ENCODE assay signal across 2 cellular contexts in genomic region chr3:13215940-13216546, GRCh38.
A peak's percentile ranks its signal among the peaks of the same experiment; 100 is the strongest.
TF ChIP-seq lines count a peak whose summit lies in the region.

No MANE protein-coding gene starts in this region.

TF ChIP-seq in Ishikawa, 13 proteins besides CTCF, POLR2A, EP300 and RAD21 (continued from another document):
- no peak for TF ChIP-seq CREB1 (IDR thresholded peaks at IDR 0.05; ENCODE audit: low read depth)
- TF ChIP-seq USF1 (IDR thresholded peaks at IDR 0.05) = no peak
- peak; percentile 90 for TF ChIP-seq NFIC (IDR thresholded peaks at IDR 0.05)
- TF ChIP-seq, protein P1, sequence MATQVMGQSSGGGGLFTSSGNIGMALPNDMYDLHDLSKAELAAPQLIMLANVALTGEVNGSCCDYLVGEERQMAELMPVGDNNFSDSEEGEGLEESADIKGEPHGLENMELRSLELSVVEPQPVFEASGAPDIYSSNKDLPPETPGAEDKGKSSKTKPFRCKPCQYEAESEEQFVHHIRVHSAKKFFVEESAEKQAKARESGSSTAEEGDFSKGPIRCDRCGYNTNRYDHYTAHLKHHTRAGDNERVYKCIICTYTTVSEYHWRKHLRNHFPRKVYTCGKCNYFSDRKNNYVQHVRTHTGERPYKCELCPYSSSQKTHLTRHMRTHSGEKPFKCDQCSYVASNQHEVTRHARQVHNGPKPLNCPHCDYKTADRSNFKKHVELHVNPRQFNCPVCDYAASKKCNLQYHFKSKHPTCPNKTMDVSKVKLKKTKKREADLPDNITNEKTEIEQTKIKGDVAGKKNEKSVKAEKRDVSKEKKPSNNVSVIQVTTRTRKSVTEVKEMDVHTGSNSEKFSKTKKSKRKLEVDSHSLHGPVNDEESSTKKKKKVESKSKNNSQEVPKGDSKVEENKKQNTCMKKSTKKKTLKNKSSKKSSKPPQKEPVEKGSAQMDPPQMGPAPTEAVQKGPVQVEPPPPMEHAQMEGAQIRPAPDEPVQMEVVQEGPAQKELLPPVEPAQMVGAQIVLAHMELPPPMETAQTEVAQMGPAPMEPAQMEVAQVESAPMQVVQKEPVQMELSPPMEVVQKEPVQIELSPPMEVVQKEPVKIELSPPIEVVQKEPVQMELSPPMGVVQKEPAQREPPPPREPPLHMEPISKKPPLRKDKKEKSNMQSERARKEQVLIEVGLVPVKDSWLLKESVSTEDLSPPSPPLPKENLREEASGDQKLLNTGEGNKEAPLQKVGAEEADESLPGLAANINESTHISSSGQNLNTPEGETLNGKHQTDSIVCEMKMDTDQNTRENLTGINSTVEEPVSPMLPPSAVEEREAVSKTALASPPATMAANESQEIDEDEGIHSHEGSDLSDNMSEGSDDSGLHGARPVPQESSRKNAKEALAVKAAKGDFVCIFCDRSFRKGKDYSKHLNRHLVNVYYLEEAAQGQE (IDR thresholded peaks at IDR 0.05; ENCODE audit: low read depth) = peak; percentile 68
- TF ChIP-seq YY1 (IDR thresholded peaks at IDR 0.05; ENCODE audit: low read depth) = no peak
- TF ChIP-seq TCF12 (IDR thresholded peaks at IDR 0.05; ENCODE audit: low read depth) = peak; percentile 93

TF ChIP-seq in K562, 482 proteins besides CTCF, POLR2A, EP300 and RAD21 (continued from another document):
- TF ChIP-seq POLR2H (tag; IDR thresholded peaks at IDR 0.05; ENCODE audit: low read depth) (no peak), CEBPG (CRISPR knock-in tag; IDR thresholded peaks at IDR 0.05) (no peak), CEBPG (tag; conservative IDR thresholded peaks at IDR 0.05 in 1 of 2, IDR thresholded peaks at IDR 0.05 in 1 of 2) (peak in 1 of 2 experiments; percentile 51; a peak in 1 of 4 replicates), SIX5 (IDR thresholded peaks at IDR 0.05; ENCODE audit: borderline replicate concordance in 1 of 2, insufficient read depth in 1 of 2, low read depth in 1 of 2, low read length in 2 of 2) (no peak), GATA2 (CRISPR knock-in tag; IDR thresholded peaks at IDR 0.05) (no peak), ZNF24 (IDR thresholded peaks at IDR 0.05) (no peak), ATF1 (CRISPR knock-in tag; IDR thresholded peaks at IDR 0.05) (no peak), ATF1 (tag; IDR thresholded peaks at IDR 0.05) (no peak), TRIM28 (IDR thresholded peaks at IDR 0.05) (no peak), KLF13 (tag; IDR thresholded peaks at IDR 0.05; ENCODE audit: borderline replicate concordance, low read depth) (peak; percentile 92), ZNF41 (CRISPR knock-in tag; conservative IDR thresholded peaks at IDR 0.05) (no peak)
- TF ChIP-seq, protein P2, sequence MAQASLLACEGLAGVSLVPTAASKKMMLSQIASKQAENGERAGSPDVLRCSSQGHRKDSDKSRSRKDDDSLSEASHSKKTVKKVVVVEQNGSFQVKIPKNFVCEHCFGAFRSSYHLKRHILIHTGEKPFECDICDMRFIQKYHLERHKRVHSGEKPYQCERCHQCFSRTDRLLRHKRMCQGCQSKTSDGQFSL (CRISPR knock-in tag; IDR thresholded peaks at IDR 0.05) = no peak
- TF ChIP-seq, protein P2 (tag; IDR thresholded peaks at IDR 0.05) = no peak
